ENCODE assay signal across 19 cellular contexts in genomic region chr5:130912088-130912487, GRCh38.
A peak's percentile ranks its signal among the peaks of the same experiment; 100 is the strongest.
DNase-seq lines count a peak whose midpoint lies in the region; ATAC-seq, FAIRE-seq and TF ChIP-seq lines count a peak whose summit lies in the region.
"Had no signal": no experiment of that assay in that cellular context is flagged by ENCODE, and none has a peak within 500 bp of the region (broad histone marks: within the 10 kb centered on the region; RNA-seq: fewer than 3 reads in every experiment).

No MANE protein-coding gene starts in this region.

- H3K36me3 ChIP-seq in cardiac muscle cell (no peaks in the 10 kb centered on the region), H1 (ENCODE audit: control insufficient read depth in 2 of 4, insufficient read depth in 4 of 4, low read length in 3 of 4) (no peaks in the 10 kb centered on the region), small intestine (ENCODE audit: control insufficient read depth in 2 of 2, insufficient read depth in 2 of 2, low read length in 2 of 2) (no peaks in the 10 kb centered on the region)
- H3K36me3 ChIP-seq: HAP-1, left lung, SJCRH30 had no signal

- no peak for TF ChIP-seq POLR2A in H1 (IDR thresholded peaks at IDR 0.05; ENCODE audit: control extremely low read depth in 1 of 2, low read depth in 2 of 2, low read length in 2 of 2)

- no peak overlapping the region for H3K4ac ChIP-seq in H1 (replicated peaks; ENCODE audit: insufficient read length, low read depth, low read length)

- no peaks in the 10 kb centered on the region for H3K23me2 ChIP-seq in H1 (ENCODE audit: low read depth, low read length)

- H4K20me1 ChIP-seq in H1 (replicated peaks in 1 of 2; ENCODE audit: control insufficient read depth in 1 of 2, insufficient read depth in 2 of 2, low read length in 2 of 2) = no peaks in the 10 kb centered on the region

- peak; percentile 71 to 80 for TF ChIP-seq RAD21 in H1 (IDR thresholded peaks at IDR 0.05 in 1 of 2, conservative IDR thresholded peaks at IDR 0.05 in 1 of 2; ENCODE audit: low read depth in 2 of 2, low read length in 2 of 2)

- ATAC-seq in left cardiac atrium = no peak
- ATAC-seq: left lung had no signal

- FAIRE-seq in H1 (lab: Jason Lieb, UNC) (no peak), small intestine (lab: Jason Lieb, UNC) (no peak)
- FAIRE-seq: G401.6, HTR-8/SVneo had no signal

- H4K5ac ChIP-seq in H1 (ENCODE audit: insufficient read length, low read depth, low read length) = no peak overlapping the region

- no peaks in the 10 kb centered on the region for H3K27me3 Mint-ChIP-seq in activated T-helper 2 cell treated with anti-CD3 and anti-CD28 coated beads, Interferon-gamma antibody, Interleukin-2, Interleukin-4, amounts not matched to agents 10 μg/mL and 5 μg/mL and 100 μg/mL, durations not matched to agents 14 hours and 24 hours and 36 hours (ENCODE audit: low read depth)
- H3K27me3 Mint-ChIP-seq: activated naive CD4-positive, alpha-beta T cell treated with anti-CD3 and anti-CD28 coated beads, Interleukin-2, amount 10 ng/mL, durations not matched to agents 7 days and 5 days had no signal

- H4K8ac ChIP-seq in H1 (ENCODE audit: extremely low read depth, insufficient read depth, low read length) = no peak overlapping the region

- no peak overlapping the region for H2AK5ac ChIP-seq in H1 (ENCODE audit: low read depth, low read length)

- H2BK120ac ChIP-seq in H1 (replicated peaks; ENCODE audit: low read depth, low read length) = no peak overlapping the region

- intact Hi-C loops in left cardiac atrium (cut with DNase I) = no loop called here
- intact Hi-C loops in activated T-helper 2 cell treated with anti-CD3 and anti-CD28 coated beads, Interferon-gamma antibody, Interleukin-2, Interleukin-4, amounts not matched to agents 10 μg/mL and 5 μg/mL and 100 μg/mL, durations not matched to agents 14 hours and 24 hours and 36 hours (cut with micrococcal nuclease) = no loop called here

- CTCF ChIA-PET in H1 (lab: Charles Lee; ENCODE audit: partially characterized antibody) = no interaction called here

- H3K9me3 Mint-ChIP-seq in activated T-helper 2 cell treated with anti-CD3 and anti-CD28 coated beads, Interferon-gamma antibody, Interleukin-2, Interleukin-4, amounts not matched to agents 10 μg/mL and 5 μg/mL and 100 μg/mL, durations not matched to agents 14 hours and 24 hours and 36 hours = no peaks in the 10 kb centered on the region
- H3K9me3 Mint-ChIP-seq: activated naive CD4-positive, alpha-beta T cell treated with anti-CD3 and anti-CD28 coated beads, Interleukin-2, amount 10 ng/mL, durations not matched to agents 7 days and 5 days had no signal

- H3K4me1 ChIP-seq in cardiac muscle cell (ENCODE audit: low read depth) (no peaks in the 10 kb centered on the region), H1 (replicated peaks in 1 of 4; ENCODE audit: control insufficient read depth in 3 of 4, insufficient read depth in 4 of 4, low read length in 3 of 4) (no peaks in the 10 kb centered on the region), small intestine (ENCODE audit: control insufficient read depth in 2 of 2, insufficient read depth in 1 of 2, low read depth in 1 of 2, low read length in 1 of 2) (no peaks in the 10 kb centered on the region)
- H3K4me1 ChIP-seq: Caco-2, HAP-1, left lung, SJCRH30 had no signal

- peak; percentile 4 for TF ChIP-seq CTCF in cardiac muscle cell (IDR thresholded peaks at IDR 0.05; ENCODE audit: low read depth, low read length)
- peak in 2 of 3 experiments; percentile 46 to 54; a peak in 2 of 4 replicates for TF ChIP-seq CTCF in H1 (IDR thresholded peaks at IDR 0.05; ENCODE audit: control extremely low read depth in 1 of 3, insufficient read depth in 1 of 3, low read depth in 1 of 3, low read length in 3 of 3)

- H2BK20ac ChIP-seq in H1 (ENCODE audit: low read length) = no peak overlapping the region

- no peaks in the 10 kb centered on the region for H3K4me1 Mint-ChIP-seq in activated T-helper 2 cell treated with anti-CD3 and anti-CD28 coated beads, Interferon-gamma antibody, Interleukin-2, Interleukin-4, amounts not matched to agents 10 μg/mL and 5 μg/mL and 100 μg/mL, durations not matched to agents 14 hours and 24 hours and 36 hours (ENCODE audit: low read depth)
- H3K4me1 Mint-ChIP-seq: activated naive CD4-positive, alpha-beta T cell treated with anti-CD3 and anti-CD28 coated beads, Interleukin-2, amount 10 ng/mL, durations not matched to agents 7 days and 5 days had no signal

- no peak overlapping the region for H3K23ac ChIP-seq in H1 (ENCODE audit: insufficient read length)

- no peak overlapping the region for H2BK12ac ChIP-seq in H1 (ENCODE audit: low read depth, low read length)

- no peak overlapping the region for H3K9ac ChIP-seq in H1 (replicated peaks in 1 of 4; ENCODE audit: extremely low read depth in 1 of 4, low read depth in 3 of 4, low read length in 3 of 4)

- H2BK15ac ChIP-seq in H1 (ENCODE audit: low read length) = no peak overlapping the region

- no peak overlapping the region for H3K27ac ChIP-seq in cardiac muscle cell
- H3K27ac ChIP-seq in H1 (ENCODE audit: low read depth, low read length) = no peak overlapping the region
- no peak overlapping the region for H3K27ac ChIP-seq in small intestine (ENCODE audit: low read depth in 1 of 2, low read length in 1 of 2)
- H3K27ac ChIP-seq: left lung, SJCRH30 had no signal

- H3K56ac ChIP-seq in H1 (replicated peaks; ENCODE audit: insufficient read length, low read depth, low read length) = no peak overlapping the region

- H2BK5ac ChIP-seq in H1 (ENCODE audit: low read depth, low read length) = no peak overlapping the region

- H3K4me2 ChIP-seq in H1 (ENCODE audit: insufficient read depth in 1 of 2, low read depth in 2 of 2, low read length in 2 of 2) = no peak overlapping the region

- no peak overlapping the region for H3K4me3 ChIP-seq in cardiac muscle cell
- H3K4me3 ChIP-seq in H1 (ENCODE audit: extremely low read depth in 1 of 4, insufficient read depth in 2 of 4, low read depth in 3 of 4, low read length in 4 of 4) = no peak overlapping the region
- no peak overlapping the region for H3K4me3 ChIP-seq in small intestine (ENCODE audit: low read depth in 1 of 2, low read length in 2 of 2)
- H3K4me3 ChIP-seq: HAP-1, left lung, SJCRH30 had no signal

- H3K27ac Mint-ChIP-seq in activated T-helper 2 cell treated with anti-CD3 and anti-CD28 coated beads, Interferon-gamma antibody, Interleukin-2, Interleukin-4, amounts not matched to agents 10 μg/mL and 5 μg/mL and 100 μg/mL, durations not matched to agents 14 hours and 24 hours and 36 hours = no peak overlapping the region
- H3K27ac Mint-ChIP-seq: activated naive CD4-positive, alpha-beta T cell treated with anti-CD3 and anti-CD28 coated beads, Interleukin-2, amount 10 ng/mL, durations not matched to agents 7 days and 5 days had no signal

- no peak for TF ChIP-seq EP300 in H1 (IDR thresholded peaks at IDR 0.05; ENCODE audit: borderline replicate concordance in 1 of 2, low read depth in 2 of 2, low read length in 2 of 2)

- H3K18ac ChIP-seq in H1 (ENCODE audit: extremely low read depth, low read length) = no peak overlapping the region

- H3K4me3 Mint-ChIP-seq in activated T-helper 2 cell treated with anti-CD3 and anti-CD28 coated beads, Interferon-gamma antibody, Interleukin-2, Interleukin-4, amounts not matched to agents 10 μg/mL and 5 μg/mL and 100 μg/mL, durations not matched to agents 14 hours and 24 hours and 36 hours (ENCODE audit: low read depth) = no peak overlapping the region
- H3K4me3 Mint-ChIP-seq: activated naive CD4-positive, alpha-beta T cell treated with anti-CD3 and anti-CD28 coated beads, Interleukin-2, amount 10 ng/mL, durations not matched to agents 7 days and 5 days had no signal

- no peaks in the 10 kb centered on the region for H3K79me1 ChIP-seq in H1 (ENCODE audit: low read depth, low read length)

- DNase-seq in cardiac muscle cell (ENCODE audit: low read depth in 1 of 2, low spot score in 1 of 2) (peak in 1 of 2 donors; percentile 0), left cardiac atrium (no peak), RPMI8226 (peak; percentile 5), H1 (ENCODE audit: low read depth in 1 of 2, low spot score in 2 of 2) (no peak), small intestine (peak; percentile 27), pons (ENCODE audit: low spot score) (no peak), SK-N-DZ (ENCODE audit: low spot score) (no peak)
- no peak for DNase-seq in activated T-helper 2 cell treated with anti-CD3 and anti-CD28 coated beads, Interferon-gamma antibody, Interleukin-2, Interleukin-4, amounts not matched to agents 10 μg/mL and 5 μg/mL and 100 μg/mL, durations not matched to agents 14 hours and 24 hours and 36 hours (ENCODE audit: low spot score)
- DNase-seq: activated CD4-positive, alpha-beta T cell treated with anti-CD3 and anti-CD28 coated beads for 4 hours; activated naive CD4-positive, alpha-beta T cell treated with anti-CD3 and anti-CD28 coated beads, Interleukin-2, amount 10 ng/mL, durations not matched to agents 7 days and 5 days; Caco-2; foreskin melanocyte; left lung; MM.1S; SJCRH30; T-helper 9 cell had no signal

- H3K27me3 ChIP-seq in cardiac muscle cell (no peaks in the 10 kb centered on the region), H1 (replicated peaks in 1 of 4; ENCODE audit: control insufficient read depth in 3 of 4, extremely low read depth in 1 of 4, insufficient read depth in 3 of 4, low read length in 3 of 4) (no peaks in the 10 kb centered on the region), small intestine (ENCODE audit: control insufficient read depth in 2 of 2, insufficient read depth in 2 of 2, low read length in 2 of 2) (no peaks in the 10 kb centered on the region)
- H3K27me3 ChIP-seq: left lung had no signal

- no peak overlapping the region for H4K91ac ChIP-seq in H1 (replicated peaks; ENCODE audit: insufficient read length, low read length)

- H3K14ac ChIP-seq in H1 (ENCODE audit: insufficient read length) = no peak overlapping the region

- POLR2A ChIA-PET in H1 (lab: Charles Lee; ENCODE audit: partially characterized antibody) = no interaction called here

- H3K79me2 ChIP-seq in H1 (ENCODE audit: control insufficient read depth in 1 of 2, insufficient read depth in 2 of 2, low read length in 2 of 2) = no peaks in the 10 kb centered on the region

- no peak overlapping the region for H2AFZ ChIP-seq in H1 (ENCODE audit: low read length)

- no peaks in the 10 kb centered on the region for H3K36me3 Mint-ChIP-seq in activated T-helper 2 cell treated with anti-CD3 and anti-CD28 coated beads, Interferon-gamma antibody, Interleukin-2, Interleukin-4, amounts not matched to agents 10 μg/mL and 5 μg/mL and 100 μg/mL, durations not matched to agents 14 hours and 24 hours and 36 hours (ENCODE audit: low read depth)
- H3K36me3 Mint-ChIP-seq: activated naive CD4-positive, alpha-beta T cell treated with anti-CD3 and anti-CD28 coated beads, Interleukin-2, amount 10 ng/mL, durations not matched to agents 7 days and 5 days had no signal

- H3K9me3 ChIP-seq in cardiac muscle cell (ENCODE audit: low read depth) (no peaks in the 10 kb centered on the region), H1 (ENCODE audit: insufficient read depth in 2 of 2, low read depth in 1 of 2, low read length in 1 of 2) (no peaks in the 10 kb centered on the region), small intestine (ENCODE audit: control insufficient read depth, low read depth) (no peaks in the 10 kb centered on the region)
- H3K9me3 ChIP-seq: Caco-2, HAP-1, left lung, SJCRH30 had no signal

TF ChIP-seq in H1, 55 proteins besides CTCF, POLR2A, EP300 and RAD21:
- TF ChIP-seq ASH2L (IDR thresholded peaks at IDR 0.05; ENCODE audit: low read length) = no peak

Comparison
In these comparisons a context has a peak if more than half of its experiments do, and no peak if none do; other contexts are left out.
1. DNase-seq: peak in RPMI8226 (single experiment) and small intestine (single experiment); none in left cardiac atrium (single experiment), H1 (0 of 2), activated T-helper 2 cell treated with anti-CD3 and anti-CD28 coated beads, Interferon-gamma antibody, Interleukin-2, Interleukin-4, amounts not matched to agents 10 μg/mL and 5 μg/mL and 100 μg/mL, durations not matched to agents 14 hours and 24 hours and 36 hours (single experiment), pons (single experiment) and SK-N-DZ (single experiment).